Comparison of ENCODE assay signal across 8 cellular contexts in genomic region chr13:52850396-52851152, GRCh38. TPM values are rescaled to one million over a fixed set of nuclear protein-coding genes. Genes with fewer than 3 reads are reported as not detected.
A peak's percentile ranks its signal among the peaks of the same experiment; 100 is the strongest.
DNase-seq lines count a peak whose midpoint lies in the region; ATAC-seq lines count a peak whose summit lies in the region.

No MANE protein-coding gene starts in this region.

- H4K91ac ChIP-seq in trophoblast cell (ENCODE audit: low read depth, low read length), result peak overlapping the region; percentile 81

- peaks cover 48% of the 10 kb centered on the region for H3K9me3 ChIP-seq in BLaER1
- H3K9me3 ChIP-seq in trophoblast cell (ENCODE audit: insufficient read depth, low read depth, low read length), result peaks cover 19% of the 10 kb centered on the region

- H2BK5ac ChIP-seq in trophoblast cell (ENCODE audit: low read depth, low read length, poor library complexity), result peak overlapping the region; percentile 33

- H2AFZ ChIP-seq in trophoblast cell (ENCODE audit: insufficient read depth, low read length, poor library complexity), result peak overlapping the region; percentile 97

- H3K79me1 ChIP-seq in trophoblast cell (ENCODE audit: low read length), result peaks cover 10% of the 10 kb centered on the region

- peak overlapping the region; percentile 47 for H4K12ac ChIP-seq in trophoblast cell (ENCODE audit: low read depth, low read length)

- H2BK120ac ChIP-seq in trophoblast cell (ENCODE audit: insufficient read depth, low read length, poor library complexity), result peak overlapping the region; percentile 49

- peak; percentile 93 for DNase-seq in NCI-H69 (lab: John Stamatoyannopoulos, UW)
- DNase-seq in amygdala (lab: John Stamatoyannopoulos, UW), result peak in 47 of 56 donors; percentile 9 to 69 (median 44)
- peak; percentile 83 for DNase-seq in left ventricle myocardium superior
- DNase-seq in trophoblast cell, result peak; percentile 43 to 60
- DNase-seq in NAMALWA (ENCODE audit: low spot score), result no peak

- H4K8ac ChIP-seq in trophoblast cell (ENCODE audit: low read depth, low read length), result peak overlapping the region; percentile 59

- H3K27me3 ChIP-seq in BLaER1 (no peaks in the 10 kb centered on the region), trophoblast cell (ENCODE audit: insufficient read depth, low read length) (peaks cover 46% of the 10 kb centered on the region)

- H3K4me2 ChIP-seq in BLaER1 (peak overlapping the region; percentile 76), trophoblast cell (ENCODE audit: low read length) (peak overlapping the region; percentile 97)

- 0 out of 2 replicates have a peak, but pooled peaks cover 4% of the 10 kb centered on the region for H3K4me1 ChIP-seq in BLaER1
- peaks cover 36 to 41% of the 10 kb centered on the region in 2 experiments for H3K4me1 ChIP-seq in trophoblast cell (ENCODE audit: control insufficient read depth in 1 of 2, insufficient read depth in 2 of 2, low read length in 2 of 2)

- intact Hi-C loops in left ventricle myocardium superior (cut with micrococcal nuclease), result no loop called here

- H3K27ac ChIP-seq in BLaER1 (peak overlapping the region; percentile 44; the same call in 1 of the 2 replicates), trophoblast cell (ENCODE audit: low read depth, low read length) (peak overlapping the region; percentile 91)

- H3K4ac ChIP-seq in trophoblast cell (ENCODE audit: low read depth, low read length), result no peak overlapping the region

- H3K79me2 ChIP-seq in trophoblast cell (ENCODE audit: control insufficient read depth, insufficient read depth, low read length, poor library complexity), result peaks cover 2% of the 10 kb centered on the region

- H3K9ac ChIP-seq in BLaER1, result peak overlapping the region; percentile 27; the same call in 1 of the 2 replicates
- H3K9ac ChIP-seq in trophoblast cell (ENCODE audit: low read length), result peak overlapping the region; percentile 87

- no peaks in the 10 kb centered on the region for H4K20me1 ChIP-seq in BLaER1

- no peak overlapping the region for H2AK5ac ChIP-seq in trophoblast cell (ENCODE audit: low read length)

- H3K36me3 ChIP-seq in BLaER1 (no peaks in the 10 kb centered on the region), trophoblast cell (ENCODE audit: control insufficient read depth in 1 of 2, insufficient read depth in 2 of 2, low read length in 2 of 2) (no peaks in the 10 kb centered on the region)

- H3K4me3 ChIP-seq in BLaER1 (peak overlapping the region; percentile 65), trophoblast cell (ENCODE audit: low read depth, low read length) (peak overlapping the region; percentile 82)

- peak; percentile 56 for ATAC-seq in GM18519 (IDR thresholded peaks at IDR 0.05; ENCODE audit: low FRiP score, unreplicated experiment)
- ATAC-seq in HG03108 (IDR thresholded peaks at IDR 0.05; ENCODE audit: unreplicated experiment), result peak; percentile 49
- ATAC-seq in left ventricle myocardium superior, result peak; percentile 94

- H3K14ac ChIP-seq in trophoblast cell (ENCODE audit: low read length), result no peak overlapping the region

- no peak overlapping the region for H3K23ac ChIP-seq in trophoblast cell (ENCODE audit: low read length)

- WGBS in trophoblast cell (ENCODE audit: extremely low coverage, insufficient coverage, insufficient read length), result no CpG with 5 or more reads among the region's 47 CpGs

- H2BK12ac ChIP-seq in trophoblast cell (ENCODE audit: low read length), result no peak overlapping the region

- H3K18ac ChIP-seq in trophoblast cell (ENCODE audit: low read length), result peak overlapping the region; percentile 74

RNA-seq across cellular contexts. Expression of gene PCDH8, which starts 2.1 kb away (rescaled TPM):
- not detected for total RNA-seq in left ventricle myocardium superior
- 4.8 and 5.2 TPM in 2 replicates for polyA plus RNA-seq in trophoblast cell (2013)
